Comparison of ENCODE assay signal across 17 cellular contexts in the genomic region with DNA sequence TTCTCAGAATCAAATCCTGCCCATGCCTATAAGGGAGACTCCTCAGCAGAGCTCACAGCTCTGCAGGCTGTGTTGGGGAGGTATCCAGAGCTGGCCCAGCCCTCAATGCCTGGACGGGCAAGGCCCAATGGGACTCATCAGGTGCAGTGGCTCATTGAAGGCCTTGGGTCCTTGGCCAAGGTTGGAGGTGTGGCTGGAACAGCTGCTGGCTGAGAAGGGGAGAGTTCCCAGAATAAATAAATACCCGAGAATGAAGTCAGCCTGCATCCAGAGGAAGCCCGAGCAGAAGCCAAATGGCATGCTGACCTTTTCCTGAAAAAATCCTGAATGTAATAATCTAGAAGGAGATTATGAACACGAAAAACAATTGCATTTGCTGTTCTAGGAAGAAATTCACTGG. TPM values are rescaled to one million over a fixed set of nuclear protein-coding genes. Genes with fewer than 3 reads are reported as not detected.
A peak's percentile ranks its signal among the peaks of the same experiment; 100 is the strongest.
DNase-seq lines count a peak whose midpoint lies in the region; ATAC-seq and TF ChIP-seq lines count a peak whose summit lies in the region.
"Had no signal": no experiment of that assay in that cellular context is flagged by ENCODE, and none has a peak within 500 bp of the region (broad histone marks: within the 10 kb centered on the region; RNA-seq: fewer than 3 reads in every experiment).

No MANE protein-coding gene starts in this region.

- peaks cover 60% of the 10 kb centered on the region for H3K36me3 Mint-ChIP-seq in activated CD4-positive, alpha-beta T cell treated with anti-CD3 and anti-CD28 coated beads, Interleukin-2, amount 10 ng/mL, durations not matched to agents 24 days and 14 days (ENCODE audit: low read depth)

- H3K9me3 ChIP-seq in body of pancreas (no peaks in the 10 kb centered on the region), left ventricle myocardium inferior (replicated peaks) (no peaks in the 10 kb centered on the region), gastrocnemius medialis (no peaks in the 10 kb centered on the region), thyroid gland (no peaks in the 10 kb centered on the region)
- H3K9me3 ChIP-seq: Caco-2 had no signal

- in situ Hi-C loops in gastrocnemius medialis (cut with MboI; ENCODE audit: low sequenced_read_pairs in 4 of 4) = no loop called here

- H3K4me3 ChIP-seq in body of pancreas = no peak overlapping the region
- no peak overlapping the region for H3K4me3 ChIP-seq in left ventricle myocardium inferior
- H3K4me3 ChIP-seq in gastrocnemius medialis = no peak overlapping the region
- no peak overlapping the region for H3K4me3 ChIP-seq in thyroid gland (replicated peaks in 1 of 3)

- H3K36me3 ChIP-seq in body of pancreas (replicated peaks in 1 of 2; ENCODE audit: insufficient read depth in 1 of 2, low read depth in 2 of 2) (no peaks in the 10 kb centered on the region), left ventricle myocardium inferior (peaks cover 55% of the 10 kb centered on the region), gastrocnemius medialis (no peaks in the 10 kb centered on the region), thyroid gland (peaks cover 0 to 3% of the 10 kb centered on the region in 2 donors)

- H3K27ac ChIP-seq in body of pancreas (peak overlapping the region in 3 of 4 donors; percentile 16 to 35 (median 22)), left ventricle myocardium inferior (replicated peaks) (peak overlapping the region; percentile 65), gastrocnemius medialis (peak overlapping the region in 1 of 4 donors; percentile 48), substantia nigra (ENCODE audit: low read depth, low read length, poor library complexity, severe bottlenecking) (no peak overlapping the region), thyroid gland (no peak overlapping the region)

- WGBS in body of pancreas, 2 donors = 19 to 21% methylated on average over 4 of the region's 4 CpGs
- WGBS in thyroid gland, 2 donors = 58 to 69% methylated on average over 4 of the region's 4 CpGs

- ATAC-seq in body of pancreas (peak; percentile 92), gastrocnemius medialis (peak; percentile 84 to 92), GM19452 (IDR thresholded peaks at IDR 0.05; ENCODE audit: unreplicated experiment) (no peak)
- ATAC-seq: stimulated activated effector memory CD8-positive, alpha-beta T cell treated with anti-CD3 and anti-CD28 coated beads, Interleukin-12 subunit alpha, Interleukin-12 subunit beta, amount 100 ng/mL, for 72 hours had no signal

- no peak overlapping the region for H3K4me3 Mint-ChIP-seq in activated CD4-positive, alpha-beta T cell treated with anti-CD3 and anti-CD28 coated beads, Interleukin-2, amount 10 ng/mL, durations not matched to agents 24 days and 14 days
- H3K4me3 Mint-ChIP-seq: activated naive CD4-positive, alpha-beta T cell treated with anti-CD3 and anti-CD28 coated beads for 36 hours; endodermal cell; mesothelial cell of epicardium; stimulated activated effector memory CD8-positive, alpha-beta T cell treated with anti-CD3 and anti-CD28 coated beads, Interleukin-12 subunit alpha, Interleukin-12 subunit beta, amount 100 ng/mL, for 72 hours; T-helper 1 cell treated with Interleukin-12 subunit alpha and Interleukin-12 subunit beta and Interleukin-4 antibody, amounts not matched to agents 30 μg/mL and 1 μg/mL, for 36 hours had no signal

- DNase-seq in EH (ENCODE audit: low read depth) = peak; percentile 60
- DNase-seq in body of pancreas = peak; percentile 68 to 89 (median 80)
- DNase-seq in left ventricle myocardium inferior = peak; percentile 60
- peak; percentile 25 to 61 for DNase-seq in gastrocnemius medialis
- no peak for DNase-seq in substantia nigra (lab: John Stamatoyannopoulos, UW)
- no peak for DNase-seq in activated CD4-positive, alpha-beta T cell treated with anti-CD3 and anti-CD28 coated beads, Interleukin-2, amount 10 ng/mL, durations not matched to agents 24 days and 14 days
- no peak for DNase-seq in thyroid gland
- DNase-seq: activated CD4-positive, CD25-positive, alpha-beta regulatory T cell; activated naive CD4-positive, alpha-beta T cell treated with anti-CD3 and anti-CD28 coated beads for 36 hours; AML-193; Caco-2; endodermal cell; NCI-H1092 had no signal

- H3K9me3 Mint-ChIP-seq in activated CD4-positive, alpha-beta T cell treated with anti-CD3 and anti-CD28 coated beads, Interleukin-2, amount 10 ng/mL, durations not matched to agents 24 days and 14 days = no peaks in the 10 kb centered on the region
- H3K9me3 Mint-ChIP-seq: activated naive CD4-positive, alpha-beta T cell treated with anti-CD3 and anti-CD28 coated beads for 36 hours; endodermal cell; mesothelial cell of epicardium; stimulated activated effector memory CD8-positive, alpha-beta T cell treated with anti-CD3 and anti-CD28 coated beads, Interleukin-12 subunit alpha, Interleukin-12 subunit beta, amount 100 ng/mL, for 72 hours; T-helper 1 cell treated with Interleukin-12 subunit alpha and Interleukin-12 subunit beta and Interleukin-4 antibody, amounts not matched to agents 30 μg/mL and 1 μg/mL, for 36 hours had no signal

- H3K27me3 ChIP-seq in body of pancreas (no peaks in the 10 kb centered on the region), left ventricle myocardium inferior (ENCODE audit: low read depth) (no peaks in the 10 kb centered on the region), gastrocnemius medialis (no peaks in the 10 kb centered on the region), thyroid gland (no peaks in the 10 kb centered on the region)

- H3K4me1 ChIP-seq in body of pancreas = peaks cover 11% of the 10 kb centered on the region
- H3K4me1 ChIP-seq in left ventricle myocardium inferior = peaks cover 26% of the 10 kb centered on the region
- H3K4me1 ChIP-seq in gastrocnemius medialis = peaks cover 7 to 19% of the 10 kb centered on the region in 2 donors
- H3K4me1 ChIP-seq in thyroid gland = no peaks in the 10 kb centered on the region
- H3K4me1 ChIP-seq: Caco-2 had no signal

- no peak for TF ChIP-seq CTCF in body of pancreas (IDR thresholded peaks at IDR 0.05)
- TF ChIP-seq CTCF in left ventricle myocardium inferior (IDR thresholded peaks at IDR 0.05; ENCODE audit: borderline replicate concordance) = no peak
- TF ChIP-seq CTCF in gastrocnemius medialis (IDR thresholded peaks at IDR 0.05 in 4 of 5, conservative IDR thresholded peaks at IDR 0.05 in 1 of 5) = no peak
- no peak for TF ChIP-seq CTCF in thyroid gland (IDR thresholded peaks at IDR 0.05)

- no peaks in the 10 kb centered on the region for H3K27me3 Mint-ChIP-seq in activated CD4-positive, alpha-beta T cell treated with anti-CD3 and anti-CD28 coated beads, Interleukin-2, amount 10 ng/mL, durations not matched to agents 24 days and 14 days

- TF ChIP-seq POLR2A in body of pancreas (IDR thresholded peaks at IDR 0.05) (no peak), gastrocnemius medialis (IDR thresholded peaks at IDR 0.05) (no peak), thyroid gland (IDR thresholded peaks at IDR 0.05) (no peak)

- H3K27ac Mint-ChIP-seq in activated CD4-positive, alpha-beta T cell treated with anti-CD3 and anti-CD28 coated beads, Interleukin-2, amount 10 ng/mL, durations not matched to agents 24 days and 14 days = no peak overlapping the region
- H3K27ac Mint-ChIP-seq: activated naive CD4-positive, alpha-beta T cell treated with anti-CD3 and anti-CD28 coated beads for 36 hours; mesothelial cell of epicardium; T-helper 1 cell treated with Interleukin-12 subunit alpha and Interleukin-12 subunit beta and Interleukin-4 antibody, amounts not matched to agents 30 μg/mL and 1 μg/mL, for 36 hours had no signal

- intact Hi-C loops in body of pancreas (cut with DNase I) = no loop called here
- intact Hi-C loops in left ventricle myocardium inferior (cut with micrococcal nuclease) = no loop called here
- intact Hi-C loops in gastrocnemius medialis (cut with DNase I; ENCODE audit: low total_unique reads) = no loop called here
- intact Hi-C loops in activated CD4-positive, alpha-beta T cell treated with anti-CD3 and anti-CD28 coated beads, Interleukin-2, amount 10 ng/mL, durations not matched to agents 24 days and 14 days (cut with micrococcal nuclease) = no loop called here
- intact Hi-C loops in thyroid gland (cut with DNase I) = no loop called here

- H3K4me1 Mint-ChIP-seq in activated CD4-positive, alpha-beta T cell treated with anti-CD3 and anti-CD28 coated beads, Interleukin-2, amount 10 ng/mL, durations not matched to agents 24 days and 14 days = peaks cover 16% of the 10 kb centered on the region
- H3K4me1 Mint-ChIP-seq: mesothelial cell of epicardium; stimulated activated effector memory CD8-positive, alpha-beta T cell treated with anti-CD3 and anti-CD28 coated beads, Interleukin-12 subunit alpha, Interleukin-12 subunit beta, amount 100 ng/mL, for 72 hours had no signal

RNA-seq across cellular contexts. Expression of a gene that starts 25.2 kb away (rescaled TPM):
- total RNA-seq in body of pancreas = 10 to 100 TPM in 1 of 2 donors, 1 to 10 TPM in 1; 5.4 to 10.2 TPM
- 0.80 TPM for total RNA-seq in left ventricle myocardium inferior
- 1 to 10 TPM in 1 of 4 donors, under 1 TPM in 2, not detected in 1; 0.81 to 1.1 (median 0.84) TPM for total RNA-seq in gastrocnemius medialis
- 50.0 and 51.5 TPM in 2 replicates for total RNA-seq in activated CD4-positive, alpha-beta T cell treated with anti-CD3 and anti-CD28 coated beads, Interleukin-2, amount 10 ng/mL, durations not matched to agents 24 days and 14 days
- 10 to 100 TPM in 1 of 4 donors, 1 to 10 TPM in 3; 4.7 to 10.5 (median 9.4) TPM for total RNA-seq in thyroid gland

Comparison
In these comparisons a context has a peak if more than half of its experiments do, and no peak if none do; other contexts are left out.
1. DNase-seq: peak in EH (single experiment), body of pancreas (4 of 4), left ventricle myocardium inferior (single experiment) and gastrocnemius medialis (2 of 2); none in substantia nigra (0 of 49), activated CD4-positive, alpha-beta T cell treated with anti-CD3 and anti-CD28 coated beads, Interleukin-2, amount 10 ng/mL, durations not matched to agents 24 days and 14 days (single experiment) and thyroid gland (0 of 2).
2. H3K27ac ChIP-seq: peak in body of pancreas (3 of 4) and left ventricle myocardium inferior (single experiment); none in substantia nigra (single experiment) and thyroid gland (0 of 3).